Comparison of ENCODE assay signal across 29 cellular contexts in the genomic region with DNA sequence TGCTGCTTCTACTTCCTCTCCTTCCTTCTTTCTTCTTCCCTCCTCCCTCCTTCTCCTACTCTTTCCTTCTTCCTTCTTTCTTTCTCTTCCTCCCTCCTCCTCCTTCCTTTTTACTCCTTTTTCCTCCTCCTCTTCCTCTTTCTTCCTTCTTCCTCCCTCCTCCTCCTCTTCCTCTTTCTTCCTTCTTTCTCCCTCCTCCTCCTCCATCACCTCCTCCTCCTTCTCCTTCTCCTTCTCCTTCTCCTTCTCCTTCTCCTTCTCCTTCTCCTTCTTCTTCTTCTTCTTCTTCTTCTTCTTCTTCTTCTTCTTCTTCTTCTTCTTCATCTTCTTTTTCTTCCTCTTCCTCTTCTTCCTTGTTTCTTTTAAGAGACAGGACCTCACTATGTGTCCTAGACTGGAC.
"Had no signal": no experiment of that assay in that cellular context is flagged by ENCODE, and none has a peak within 500 bp of the region (broad histone marks: within the 10 kb centered on the region; RNA-seq: fewer than 3 reads in every experiment).

No MANE protein-coding gene starts in this region.

- FAIRE-seq: colon, endometrium, endothelial cell of umbilical vein, frontal cortex had no signal

- H3K4me2 ChIP-seq: hepatocyte had no signal

- H3K36me3 ChIP-seq: colonic mucosa, esophagus muscularis mucosa, esophagus squamous epithelium, gastrocnemius medialis, gastroesophageal sphincter, heart left ventricle, heart right ventricle had no signal

- H3K27ac ChIP-seq: colonic mucosa, coronary artery, dorsolateral prefrontal cortex, epithelial cell of prostate, esophagus muscularis mucosa, esophagus squamous epithelium, foreskin keratinocyte, gastrocnemius medialis, gastroesophageal sphincter, heart left ventricle, heart right ventricle, hepatocyte had no signal

- H2AFZ ChIP-seq: hepatocyte had no signal

- DNase-seq: colonic mucosa; cortex of kidney; dermis blood vessel endothelial cell; dorsolateral prefrontal cortex; effector CD4-positive, alpha-beta T cell; effector CD8-positive, alpha-beta T cell; effector memory CD4-positive, alpha-beta T cell; effector memory CD8-positive, alpha-beta T cell; endodermal cell; erythroblast; esophagus squamous epithelium; foreskin fibroblast; foreskin keratinocyte; foreskin melanocyte; gastrocnemius medialis; glutamatergic neuron; head of caudate nucleus; heart left ventricle; heart right ventricle had no signal

- H3K27me3 ChIP-seq: colonic mucosa, esophagus squamous epithelium, foreskin keratinocyte, gastrocnemius medialis, gastroesophageal sphincter had no signal

- H3K9me3 ChIP-seq: colonic mucosa, esophagus muscularis mucosa, esophagus squamous epithelium, gastrocnemius medialis, gastroesophageal sphincter, heart left ventricle, heart right ventricle had no signal

- H3K4me3 ChIP-seq: colonic mucosa, coronary artery, dorsolateral prefrontal cortex, esophagus muscularis mucosa, esophagus squamous epithelium, gastrocnemius medialis, gastroesophageal sphincter, heart left ventricle, heart right ventricle, hepatocyte had no signal

- H3K4me1 ChIP-seq: colonic mucosa, esophagus muscularis mucosa, esophagus squamous epithelium, foreskin keratinocyte, gastrocnemius medialis, gastroesophageal sphincter had no signal

- H3K79me2 ChIP-seq: hepatocyte had no signal

- ATAC-seq: effector memory CD8-positive, alpha-beta T cell; esophagus mucosa; foreskin keratinocyte; gastrocnemius medialis; gastroesophageal sphincter; heart left ventricle; heart right ventricle had no signal
